12 cellular contexts compared by ENCODE assay signal in the genomic region with DNA sequence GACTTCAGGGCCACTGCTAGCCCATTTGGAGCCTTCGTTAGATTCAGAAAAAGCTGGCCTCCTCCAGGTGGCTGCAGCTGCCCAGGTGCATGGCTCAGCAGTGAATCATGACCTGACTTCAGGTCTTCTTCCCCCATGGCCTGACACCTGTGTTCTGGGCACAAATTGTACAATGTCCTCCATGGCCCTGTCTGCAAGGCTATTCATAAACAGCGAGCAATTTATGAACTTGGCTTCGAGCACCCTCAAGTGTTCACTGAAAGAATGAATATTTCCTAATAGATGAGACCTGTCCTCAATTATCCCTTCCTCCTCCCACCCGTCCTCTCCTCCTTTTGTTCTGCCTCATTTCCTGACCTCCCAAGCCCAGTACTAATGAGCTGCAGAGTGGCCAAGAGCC. TPM values are rescaled to one million over a fixed set of nuclear protein-coding genes. Genes with fewer than 3 reads are reported as not detected.
DNase-seq lines count a peak whose midpoint lies in the region; ATAC-seq and TF ChIP-seq lines count a peak whose summit lies in the region.
"Had no signal": no experiment of that assay in that cellular context is flagged by ENCODE, and none has a peak within 500 bp of the region (broad histone marks: within the 10 kb centered on the region; RNA-seq: fewer than 3 reads in every experiment).

No MANE protein-coding gene starts in this region.

- TF ChIP-seq CTCF in MCF 10A (IDR thresholded peaks at IDR 0.05; ENCODE audit: unreplicated experiment) (peak; percentile 27), sigmoid colon (IDR thresholded peaks at IDR 0.05) (no peak), GM23338 (conservative IDR thresholded peaks at IDR 0.05; ENCODE audit: low read depth in 2 of 2) (no peak; a peak in 1 of 4 replicates)

- POLR2A ChIA-PET in MCF 10A (lab: Yijun Ruan, JAX) = no interaction called here

- H3K4me3 Mint-ChIP-seq in MCF 10A (ENCODE audit: unreplicated experiment) (no peak overlapping the region), GM23338 (no peak overlapping the region)

- H3F3A ChIP-seq in GM23338 (replicated peaks; ENCODE audit: low read depth) = no peaks in the 10 kb centered on the region

- H3K4me2 ChIP-seq in GM23338 = no peak overlapping the region

- H3K36me3 Mint-ChIP-seq in MCF 10A (ENCODE audit: insufficient read depth, unreplicated experiment) (peaks cover 4% of the 10 kb centered on the region), GM23338 (ENCODE audit: low read depth) (no peaks in the 10 kb centered on the region; the same call in 2 of the 3 replicates)
- H3K36me3 Mint-ChIP-seq: IgD-negative memory B cell had no signal

- H3K27ac Mint-ChIP-seq in MCF 10A (ENCODE audit: low read depth, unreplicated experiment) (no peak overlapping the region), GM23338 (no peak overlapping the region)
- H3K27ac Mint-ChIP-seq: IgD-negative memory B cell had no signal

- no peak for TF ChIP-seq POLR2A in sigmoid colon (IDR thresholded peaks at IDR 0.05)

- no peaks in the 10 kb centered on the region for H3K9me3 Mint-ChIP-seq in MCF 10A (ENCODE audit: unreplicated experiment)
- peaks cover 4% of the 10 kb centered on the region for H3K9me3 Mint-ChIP-seq in GM23338

- H3K27me3 Mint-ChIP-seq in MCF 10A (ENCODE audit: insufficient read depth, unreplicated experiment) (peaks cover 56% of the 10 kb centered on the region), GM23338 (ENCODE audit: insufficient read depth, low read depth, poor library complexity) (peaks cover 15% of the 10 kb centered on the region)

- H3K9me3 ChIP-seq in sigmoid colon = no peaks in the 10 kb centered on the region

- no peaks in the 10 kb centered on the region for H3K27me3 ChIP-seq in sigmoid colon
- no peaks in the 10 kb centered on the region for H3K27me3 ChIP-seq in GM23338 (ENCODE audit: insufficient read depth)

- H3K4me3 ChIP-seq in sigmoid colon = no peak overlapping the region
- no peak overlapping the region for H3K4me3 ChIP-seq in GM23338

- DNase-seq in NCI-H510A treated with DMSO at 0.1 percent for 48 hours (lab: John Stamatoyannopoulos, UW) (peak; percentile 40), NCI-H510A (lab: John Stamatoyannopoulos, UW) (no peak), NAMALWA (ENCODE audit: low spot score) (peak; percentile 30), MCF 10A (ENCODE audit: unreplicated experiment) (peak; percentile 48), sigmoid colon (peak; percentile 19), GM23338 (ENCODE audit: low spot score) (no peak), GF-D8 (lab: John Stamatoyannopoulos, UW) (no peak)
- DNase-seq in activated T-cell treated with anti-CD3 and anti-CD28 coated beads, Interleukin-2, amount 50 U/mL, for 48 hours = no peak

- H3K36me3 ChIP-seq in sigmoid colon = no peaks in the 10 kb centered on the region
- no peaks in the 10 kb centered on the region for H3K36me3 ChIP-seq in GM23338 (ENCODE audit: insufficient read depth)

- TF ChIP-seq EP300 in sigmoid colon (IDR thresholded peaks at IDR 0.05) = no peak

- no peaks in the 10 kb centered on the region for H4K20me1 ChIP-seq in GM23338 (replicated peaks; ENCODE audit: insufficient read depth)

- no peak for ATAC-seq in GM23338

- H2AFZ ChIP-seq in GM23338 = no peak overlapping the region

- H3K4me1 ChIP-seq in sigmoid colon (no peaks in the 10 kb centered on the region), GM23338 (ENCODE audit: insufficient read depth) (no peaks in the 10 kb centered on the region)

- CTCF ChIA-PET in MCF 10A (lab: Yijun Ruan, JAX) = interaction anchor here (0.6 to 5.9 kb wide), 12 partner anchors 12 to 803 kb away, joined by 3 to 49 read pairs (median 4); no protein-coding TSS in a partner anchor

- peaks cover 4% of the 10 kb centered on the region; the same call in 1 of the 2 replicates for H3K9me2 ChIP-seq in GM23338 (ENCODE audit: insufficient read depth)

- no peak overlapping the region for H3K27ac ChIP-seq in sigmoid colon
- H3K27ac ChIP-seq in GM23338 (ENCODE audit: low read depth) = no peak overlapping the region

- 86 to 87% methylated on average over 4 of the region's 4 CpGs for WGBS in sigmoid colon, 2 donors

- intact Hi-C loops in MCF 10A (cut with micrococcal nuclease) (loop anchor here (1.0 to 5.0 kb wide), 3 partner anchors 203 to 396 kb away; no protein-coding TSS in a partner anchor), sigmoid colon (cut with DNase I) (no loop called here)

- no peaks in the 10 kb centered on the region for H3K79me2 ChIP-seq in GM23338 (replicated peaks; ENCODE audit: insufficient read depth)

- no TSS peak for BruUV-seq in MCF 10A (replicated peaks; lab: Mats Ljungman, UMichigan)

- H3K4me1 Mint-ChIP-seq in MCF 10A (ENCODE audit: insufficient read depth, unreplicated experiment) (peaks cover 9% of the 10 kb centered on the region), GM23338 (no peaks in the 10 kb centered on the region; the same call in 2 of the 3 replicates)

TF ChIP-seq in GM23338, 12 proteins besides CTCF, POLR2A, EP300 and RAD21 (continues in another document):
- TF ChIP-seq, protein P1, sequence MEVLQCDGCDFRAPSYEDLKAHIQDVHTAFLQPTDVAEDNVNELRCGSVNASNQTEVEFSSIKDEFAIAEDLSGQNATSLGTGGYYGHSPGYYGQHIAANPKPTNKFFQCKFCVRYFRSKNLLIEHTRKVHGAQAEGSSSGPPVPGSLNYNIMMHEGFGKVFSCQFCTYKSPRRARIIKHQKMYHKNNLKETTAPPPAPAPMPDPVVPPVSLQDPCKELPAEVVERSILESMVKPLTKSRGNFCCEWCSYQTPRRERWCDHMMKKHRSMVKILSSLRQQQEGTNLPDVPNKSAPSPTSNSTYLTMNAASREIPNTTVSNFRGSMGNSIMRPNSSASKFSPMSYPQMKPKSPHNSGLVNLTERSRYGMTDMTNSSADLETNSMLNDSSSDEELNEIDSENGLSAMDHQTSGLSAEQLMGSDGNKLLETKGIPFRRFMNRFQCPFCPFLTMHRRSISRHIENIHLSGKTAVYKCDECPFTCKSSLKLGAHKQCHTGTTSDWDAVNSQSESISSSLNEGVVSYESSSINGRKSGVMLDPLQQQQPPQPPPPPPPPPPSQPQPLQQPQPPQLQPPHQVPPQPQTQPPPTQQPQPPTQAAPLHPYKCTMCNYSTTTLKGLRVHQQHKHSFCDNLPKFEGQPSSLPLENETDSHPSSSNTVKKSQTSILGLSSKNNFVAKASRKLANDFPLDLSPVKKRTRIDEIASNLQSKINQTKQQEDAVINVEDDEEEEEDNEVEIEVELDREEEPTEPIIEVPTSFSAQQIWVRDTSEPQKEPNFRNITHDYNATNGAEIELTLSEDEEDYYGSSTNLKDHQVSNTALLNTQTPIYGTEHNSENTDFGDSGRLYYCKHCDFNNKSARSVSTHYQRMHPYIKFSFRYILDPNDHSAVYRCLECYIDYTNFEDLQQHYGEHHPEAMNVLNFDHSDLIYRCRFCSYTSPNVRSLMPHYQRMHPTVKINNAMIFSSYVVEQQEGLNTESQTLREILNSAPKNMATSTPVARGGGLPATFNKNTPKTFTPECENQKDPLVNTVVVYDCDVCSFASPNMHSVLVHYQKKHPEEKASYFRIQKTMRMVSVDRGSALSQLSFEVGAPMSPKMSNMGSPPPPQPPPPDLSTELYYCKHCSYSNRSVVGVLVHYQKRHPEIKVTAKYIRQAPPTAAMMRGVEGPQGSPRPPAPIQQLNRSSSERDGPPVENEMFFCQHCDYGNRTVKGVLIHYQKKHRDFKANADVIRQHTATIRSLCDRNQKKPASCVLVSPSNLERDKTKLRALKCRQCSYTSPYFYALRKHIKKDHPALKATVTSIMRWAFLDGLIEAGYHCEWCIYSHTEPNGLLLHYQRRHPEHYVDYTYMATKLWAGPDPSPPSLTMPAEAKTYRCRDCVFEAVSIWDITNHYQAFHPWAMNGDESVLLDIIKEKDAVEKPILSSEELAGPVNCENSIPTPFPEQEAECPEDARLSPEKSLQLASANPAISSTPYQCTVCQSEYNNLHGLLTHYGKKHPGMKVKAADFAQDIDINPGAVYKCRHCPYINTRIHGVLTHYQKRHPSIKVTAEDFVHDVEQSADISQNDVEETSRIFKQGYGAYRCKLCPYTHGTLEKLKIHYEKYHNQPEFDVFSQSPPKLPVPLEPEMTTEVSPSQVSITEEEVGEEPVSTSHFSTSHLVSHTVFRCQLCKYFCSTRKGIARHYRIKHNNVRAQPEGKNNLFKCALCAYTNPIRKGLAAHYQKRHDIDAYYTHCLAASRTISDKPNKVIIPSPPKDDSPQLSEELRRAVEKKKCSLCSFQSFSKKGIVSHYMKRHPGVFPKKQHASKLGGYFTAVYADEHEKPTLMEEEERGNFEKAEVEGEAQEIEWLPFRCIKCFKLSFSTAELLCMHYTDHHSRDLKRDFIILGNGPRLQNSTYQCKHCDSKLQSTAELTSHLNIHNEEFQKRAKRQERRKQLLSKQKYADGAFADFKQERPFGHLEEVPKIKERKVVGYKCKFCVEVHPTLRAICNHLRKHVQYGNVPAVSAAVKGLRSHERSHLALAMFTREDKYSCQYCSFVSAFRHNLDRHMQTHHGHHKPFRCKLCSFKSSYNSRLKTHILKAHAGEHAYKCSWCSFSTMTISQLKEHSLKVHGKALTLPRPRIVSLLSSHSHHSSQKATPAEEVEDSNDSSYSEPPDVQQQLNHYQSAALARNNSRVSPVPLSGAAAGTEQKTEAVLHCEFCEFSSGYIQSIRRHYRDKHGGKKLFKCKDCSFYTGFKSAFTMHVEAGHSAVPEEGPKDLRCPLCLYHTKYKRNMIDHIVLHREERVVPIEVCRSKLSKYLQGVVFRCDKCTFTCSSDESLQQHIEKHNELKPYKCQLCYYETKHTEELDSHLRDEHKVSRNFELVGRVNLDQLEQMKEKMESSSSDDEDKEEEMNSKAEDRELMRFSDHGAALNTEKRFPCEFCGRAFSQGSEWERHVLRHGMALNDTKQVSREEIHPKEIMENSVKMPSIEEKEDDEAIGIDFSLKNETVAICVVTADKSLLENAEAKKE (CRISPR knock-in tag; IDR thresholded peaks at IDR 0.05) = no peak
- TF ChIP-seq CREB1 (CRISPR knock-in tag; IDR thresholded peaks at IDR 0.05; ENCODE audit: low read depth) = no peak

RNA-seq across cellular contexts. Expression of a gene that starts 12.2 kb away (rescaled TPM):
- total RNA-seq in MCF 10A (2022) (20.5 and 23.3 TPM in 2 replicates), sigmoid colon (10 to 100 TPM in 3 of 4 donors, 1 to 10 TPM in 1; 8.6 to 25.4 (median 18.5) TPM)
- polyA plus RNA-seq in sigmoid colon (10 to 100 TPM; 16.9 to 19.3 (median 18.6) TPM), GM23338 (2016; fragmentation: Nextera tagmentation; extraction: Ambion mirVana) (8.7 and 8.8 TPM in 2 replicates)
- 14.4 and 19.4 TPM in 2 replicates for total RNA-seq in GM23338 (2014; rRNA removed; shearing (Covaris generic))

RNA-seq across cellular contexts. Expression of a gene that starts 29.9 kb away (rescaled TPM):
- total RNA-seq in MCF 10A (2022) (not detected in 2 replicates), sigmoid colon (1 to 10 TPM in 1 of 4 donors, under 1 TPM in 1, not detected in 2; 0.33 to 2.5 TPM)
- polyA plus RNA-seq in sigmoid colon (10 to 100 TPM in 2 of 3 donors, under 1 TPM in 1; 0.06 to 25.2 (median 14.3) TPM), GM23338 (2016; fragmentation: Nextera tagmentation; extraction: Ambion mirVana) (0.37 TPM in 1 of 2 replicates, not detected in the other)
- total RNA-seq in GM23338 (2014; rRNA removed; shearing (Covaris generic)) = not detected in 2 replicates
- total RNA-seq: dermis microvascular lymphatic vessel endothelial cell, pulmonary artery endothelial cell had no signal
- polyA plus RNA-seq: IgD-negative memory B cell, keratinocyte had no signal

RNA-seq across cellular contexts. Expression of a gene that starts 48.7 kb away (rescaled TPM):
- total RNA-seq in MCF 10A (2022) (not detected in 2 replicates), sigmoid colon (1 to 10 TPM in 2 of 4 donors, not detected in 2; 2.5 to 4.3 TPM)
- polyA plus RNA-seq in sigmoid colon (10 to 100 TPM in 1 of 3 donors, 1 to 10 TPM in 1, under 1 TPM in 1; 0.26 to 27.6 (median 5.3) TPM), GM23338 (2016; fragmentation: Nextera tagmentation; extraction: Ambion mirVana) (0.19 and 0.81 TPM in 2 replicates)
- total RNA-seq in GM23338 (2014; rRNA removed; shearing (Covaris generic)) = 3.7 TPM in 1 of 2 replicates, not detected in the other
- total RNA-seq: dermis microvascular lymphatic vessel endothelial cell, pulmonary artery endothelial cell had no signal
- polyA plus RNA-seq: IgD-negative memory B cell, keratinocyte had no signal

Comparison
In these comparisons a context has a peak if more than half of its experiments do, and no peak if none do; other contexts are left out.
1. DNase-seq: peak in NCI-H510A treated with DMSO at 0.1 percent for 48 hours (single experiment), NAMALWA (single experiment), MCF 10A (single experiment) and sigmoid colon (single experiment); none in NCI-H510A (single experiment), GM23338 (single experiment), GF-D8 (single experiment) and activated T-cell treated with anti-CD3 and anti-CD28 coated beads, Interleukin-2, amount 50 U/mL, for 48 hours (0 of 2).